ENCODE assay signal across 8 cellular contexts in the genomic region with DNA sequence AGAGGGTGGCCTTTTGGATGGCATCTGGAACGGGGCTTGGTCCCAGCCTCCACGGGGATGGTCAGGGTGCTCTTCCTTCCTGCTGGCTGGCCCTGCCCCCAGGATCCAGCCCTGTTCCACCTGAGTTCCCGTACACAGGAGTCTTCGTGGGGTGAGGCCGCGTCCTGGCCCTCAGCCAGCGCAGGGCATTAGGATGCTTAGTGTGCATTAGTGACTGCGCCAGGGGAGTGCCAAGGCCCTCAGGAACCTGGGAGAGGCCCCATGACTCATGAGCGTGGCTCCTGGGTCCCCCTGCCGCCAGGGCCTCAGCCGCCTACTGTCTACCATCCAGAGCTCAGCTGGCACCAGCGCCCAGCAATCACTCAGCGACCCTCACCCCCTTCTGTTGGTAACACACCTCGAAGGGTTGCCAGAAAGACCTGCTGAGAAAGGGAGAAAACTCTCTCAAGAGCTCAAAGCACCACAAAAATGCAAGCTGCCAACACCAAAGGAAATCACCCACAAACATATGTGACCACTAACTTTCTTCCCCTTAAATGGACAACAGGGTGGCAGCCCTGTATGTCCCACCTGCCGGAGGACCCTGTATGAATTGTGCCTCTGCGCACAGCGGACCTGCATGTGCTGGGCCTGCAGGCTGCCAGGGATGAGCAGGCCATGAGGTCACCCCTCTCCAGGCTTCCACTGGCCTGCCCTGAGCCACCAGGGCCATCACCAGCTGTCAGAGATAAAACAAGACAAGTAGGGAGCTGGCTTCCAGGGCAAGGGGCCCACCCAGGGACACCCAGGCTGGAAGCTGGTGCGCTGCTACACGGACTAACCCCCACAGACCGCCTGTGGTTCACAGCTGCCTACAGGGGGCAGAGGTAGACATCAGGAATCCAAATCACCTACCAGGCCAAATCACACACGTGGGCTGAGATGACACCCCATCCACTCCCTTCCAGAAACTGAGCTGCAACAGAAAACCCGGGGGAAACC. TPM values are rescaled to one million over a fixed set of nuclear protein-coding genes. Genes with fewer than 3 reads are reported as not detected.
A peak's percentile ranks its signal among the peaks of the same experiment; 100 is the strongest.
DNase-seq lines count a peak whose midpoint lies in the region; TF ChIP-seq lines count a peak whose summit lies in the region.

No MANE protein-coding gene starts in this region.

- no peak for TF ChIP-seq CTCF in tibial artery (IDR thresholded peaks at IDR 0.05)

- peaks cover 0 to 92% (median 41%) of the 10 kb centered on the region in 4 donors for H3K4me1 ChIP-seq in tibial artery

- H3K9me3 ChIP-seq in SK-N-MC (ENCODE audit: low read depth, low read length): no peaks in the 10 kb centered on the region
- H3K9me3 ChIP-seq in tibial artery: no peaks in the 10 kb centered on the region

- H3K27me3 ChIP-seq in tibial artery: no peaks in the 10 kb centered on the region

- peak overlapping the region; percentile 75 for H3K27ac ChIP-seq in SK-N-MC
- H3K27ac ChIP-seq in tibial artery: peak overlapping the region; percentile 28 to 45

- H3K36me3 ChIP-seq in SK-N-MC (ENCODE audit: insufficient read depth, low read length): no peaks in the 10 kb centered on the region
- no peaks in the 10 kb centered on the region for H3K36me3 ChIP-seq in tibial artery

- no peak overlapping the region for H3K9ac ChIP-seq in SK-N-MC (ENCODE audit: insufficient read length)

- DNase-seq in NCI-H1694 treated with DMSO at 0.1 percent for 48 hours (lab: John Stamatoyannopoulos, UW) (peak; percentile 60), NCI-H1694 (lab: John Stamatoyannopoulos, UW) (no peak), SK-N-MC (ENCODE audit: low read depth, low spot score) (no peak), islet precursor cell (peak; percentile 88), tibial artery (no peak), DMS114 treated with DMSO at 0.1 percent for 48 hours (lab: John Stamatoyannopoulos, UW; ENCODE audit: unreplicated experiment) (no peak), dermis blood vessel endothelial cell (no peak), NCI-H510A (lab: John Stamatoyannopoulos, UW) (no peak)

- intact Hi-C loops in tibial artery (cut with DNase I; ENCODE audit: low total_unique reads): no loop called here

- H3K4me3 ChIP-seq in SK-N-MC (peak overlapping the region; percentile 51), tibial artery (no peak overlapping the region)

RNA-seq across cellular contexts. Expression of gene CCDC85C, which starts 28.7 kb away (rescaled TPM):
- total RNA-seq in dermis blood vessel endothelial cell: 14.5 and 32.4 TPM in 2 replicates

Comparison
In these comparisons a context has a peak if more than half of its experiments do, and no peak if none do; other contexts are left out.
1. DNase-seq: peak in NCI-H1694 treated with DMSO at 0.1 percent for 48 hours (single experiment) and islet precursor cell (single experiment); none in NCI-H1694 (single experiment), SK-N-MC (single experiment), tibial artery (0 of 2), DMS114 treated with DMSO at 0.1 percent for 48 hours (single experiment), dermis blood vessel endothelial cell (single experiment) and NCI-H510A (single experiment).